In genomic region chr22:31846161-31847115, GRCh38 we compare ENCODE assay signal across 1 cellular context.
TF ChIP-seq lines count a peak whose summit lies in the region.

No MANE protein-coding gene starts in this region.

TF ChIP-seq in GM12878, 131 proteins besides CTCF, POLR2A, EP300 and RAD21 (continued from another document and continues in another):
- TF ChIP-seq, protein P1, sequence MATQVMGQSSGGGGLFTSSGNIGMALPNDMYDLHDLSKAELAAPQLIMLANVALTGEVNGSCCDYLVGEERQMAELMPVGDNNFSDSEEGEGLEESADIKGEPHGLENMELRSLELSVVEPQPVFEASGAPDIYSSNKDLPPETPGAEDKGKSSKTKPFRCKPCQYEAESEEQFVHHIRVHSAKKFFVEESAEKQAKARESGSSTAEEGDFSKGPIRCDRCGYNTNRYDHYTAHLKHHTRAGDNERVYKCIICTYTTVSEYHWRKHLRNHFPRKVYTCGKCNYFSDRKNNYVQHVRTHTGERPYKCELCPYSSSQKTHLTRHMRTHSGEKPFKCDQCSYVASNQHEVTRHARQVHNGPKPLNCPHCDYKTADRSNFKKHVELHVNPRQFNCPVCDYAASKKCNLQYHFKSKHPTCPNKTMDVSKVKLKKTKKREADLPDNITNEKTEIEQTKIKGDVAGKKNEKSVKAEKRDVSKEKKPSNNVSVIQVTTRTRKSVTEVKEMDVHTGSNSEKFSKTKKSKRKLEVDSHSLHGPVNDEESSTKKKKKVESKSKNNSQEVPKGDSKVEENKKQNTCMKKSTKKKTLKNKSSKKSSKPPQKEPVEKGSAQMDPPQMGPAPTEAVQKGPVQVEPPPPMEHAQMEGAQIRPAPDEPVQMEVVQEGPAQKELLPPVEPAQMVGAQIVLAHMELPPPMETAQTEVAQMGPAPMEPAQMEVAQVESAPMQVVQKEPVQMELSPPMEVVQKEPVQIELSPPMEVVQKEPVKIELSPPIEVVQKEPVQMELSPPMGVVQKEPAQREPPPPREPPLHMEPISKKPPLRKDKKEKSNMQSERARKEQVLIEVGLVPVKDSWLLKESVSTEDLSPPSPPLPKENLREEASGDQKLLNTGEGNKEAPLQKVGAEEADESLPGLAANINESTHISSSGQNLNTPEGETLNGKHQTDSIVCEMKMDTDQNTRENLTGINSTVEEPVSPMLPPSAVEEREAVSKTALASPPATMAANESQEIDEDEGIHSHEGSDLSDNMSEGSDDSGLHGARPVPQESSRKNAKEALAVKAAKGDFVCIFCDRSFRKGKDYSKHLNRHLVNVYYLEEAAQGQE (IDR thresholded peaks at IDR 0.05; ENCODE audit: low read depth, low read length): no peak
- no peak for TF ChIP-seq NRF1 (conservative IDR thresholded peaks at IDR 0.05; ENCODE audit: low read depth, low read length)
- no peak for TF ChIP-seq NR2F1 (conservative IDR thresholded peaks at IDR 0.05)
- no peak for TF ChIP-seq SUZ12 (IDR thresholded peaks at IDR 0.05; ENCODE audit: unreplicated experiment)
- TF ChIP-seq NFIC (IDR thresholded peaks at IDR 0.05; ENCODE audit: low read depth, low read length): 0 out of 2 replicates have a peak, but pooled peaks have one; percentile 49
- TF ChIP-seq HCFC1 (IDR thresholded peaks at IDR 0.05; ENCODE audit: low read length): no peak
- TF ChIP-seq SRF (IDR thresholded peaks at IDR 0.05; ENCODE audit: low read depth in 2 of 2, low read length in 2 of 2): no peak
- peak; percentile 28 for TF ChIP-seq MEF2B (IDR thresholded peaks at IDR 0.05; ENCODE audit: partially characterized antibody, poor library complexity, severe bottlenecking)
- no peak for TF ChIP-seq ZSCAN29 (IDR thresholded peaks at IDR 0.05)
- TF ChIP-seq BHLHE40 (IDR thresholded peaks at IDR 0.05; ENCODE audit: borderline replicate concordance in 1 of 2, low read depth in 2 of 2, low read length in 1 of 2): no peak
- no peak for TF ChIP-seq NFYA (IDR thresholded peaks at IDR 0.05; ENCODE audit: borderline replicate concordance, low read depth, low read length)
- TF ChIP-seq NR2C1 (IDR thresholded peaks at IDR 0.05): no peak
- no peak for TF ChIP-seq NFXL1 (IDR thresholded peaks at IDR 0.05; ENCODE audit: borderline replicate concordance)
- TF ChIP-seq, protein P2, sequence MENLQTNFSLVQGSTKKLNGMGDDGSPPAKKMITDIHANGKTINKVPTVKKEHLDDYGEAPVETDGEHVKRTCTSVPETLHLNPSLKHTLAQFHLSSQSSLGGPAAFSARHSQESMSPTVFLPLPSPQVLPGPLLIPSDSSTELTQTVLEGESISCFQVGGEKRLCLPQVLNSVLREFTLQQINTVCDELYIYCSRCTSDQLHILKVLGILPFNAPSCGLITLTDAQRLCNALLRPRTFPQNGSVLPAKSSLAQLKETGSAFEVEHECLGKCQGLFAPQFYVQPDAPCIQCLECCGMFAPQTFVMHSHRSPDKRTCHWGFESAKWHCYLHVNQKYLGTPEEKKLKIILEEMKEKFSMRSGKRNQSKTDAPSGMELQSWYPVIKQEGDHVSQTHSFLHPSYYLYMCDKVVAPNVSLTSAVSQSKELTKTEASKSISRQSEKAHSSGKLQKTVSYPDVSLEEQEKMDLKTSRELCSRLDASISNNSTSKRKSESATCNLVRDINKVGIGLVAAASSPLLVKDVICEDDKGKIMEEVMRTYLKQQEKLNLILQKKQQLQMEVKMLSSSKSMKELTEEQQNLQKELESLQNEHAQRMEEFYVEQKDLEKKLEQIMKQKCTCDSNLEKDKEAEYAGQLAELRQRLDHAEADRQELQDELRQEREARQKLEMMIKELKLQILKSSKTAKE (IDR thresholded peaks at IDR 0.05; ENCODE audit: low read depth, poor library complexity, severe bottlenecking): no peak
- TF ChIP-seq PRDM15 (CRISPR knock-in tag; IDR thresholded peaks at IDR 0.05): no peak
- no peak for TF ChIP-seq SMARCA5 (IDR thresholded peaks at IDR 0.05)
- TF ChIP-seq HDGF (IDR thresholded peaks at IDR 0.05): no peak
- no peak for TF ChIP-seq MXI1 (IDR thresholded peaks at IDR 0.05; ENCODE audit: low read depth, low read length)
- TF ChIP-seq RELA (IDR thresholded peaks at IDR 0.05; ENCODE audit: borderline replicate concordance, partially characterized antibody): no peak
- no peak for TF ChIP-seq HDAC6 (IDR thresholded peaks at IDR 0.05; ENCODE audit: unreplicated experiment)
- TF ChIP-seq SMC3 (IDR thresholded peaks at IDR 0.05; ENCODE audit: borderline replicate concordance, low read length): no peak
- no peak for TF ChIP-seq ZNF384 (IDR thresholded peaks at IDR 0.05; ENCODE audit: borderline replicate concordance, low read depth, low read length)
- TF ChIP-seq BMI1 (IDR thresholded peaks at IDR 0.05; ENCODE audit: borderline replicate concordance): no peak
- peak; percentile 37 to 39; a peak in 2 of 4 replicates for TF ChIP-seq IKZF2 (IDR thresholded peaks at IDR 0.05)
- no peak for TF ChIP-seq KLF5 (IDR thresholded peaks at IDR 0.05; ENCODE audit: partially characterized antibody)
- no peak for TF ChIP-seq SMAD1 (IDR thresholded peaks at IDR 0.05; ENCODE audit: low read depth, partially characterized antibody)
- TF ChIP-seq YBX1 (IDR thresholded peaks at IDR 0.05): no peak
- TF ChIP-seq EZH2 (IDR thresholded peaks at IDR 0.05; ENCODE audit: borderline replicate concordance, control insufficient read depth, low read depth, low read length): no peak
- no peak for TF ChIP-seq PKNOX1 (IDR thresholded peaks at IDR 0.05)
- TF ChIP-seq BCL11A (IDR thresholded peaks at IDR 0.05; ENCODE audit: low read depth, low read length): no peak
- no peak for TF ChIP-seq CEBPB (IDR thresholded peaks at IDR 0.05; ENCODE audit: borderline replicate concordance in 1 of 2, low read depth in 2 of 2, low read length in 2 of 2)
- no peak for TF ChIP-seq PML (IDR thresholded peaks at IDR 0.05; ENCODE audit: low read length)
- no peak for TF ChIP-seq CHD2 (IDR thresholded peaks at IDR 0.05; ENCODE audit: borderline replicate concordance, low read depth, low read length)
- TF ChIP-seq E4F1 (IDR thresholded peaks at IDR 0.05; ENCODE audit: borderline replicate concordance, partially characterized antibody): no peak
- no peak for TF ChIP-seq JUND (IDR thresholded peaks at IDR 0.05; ENCODE audit: low read depth, low read length)
- TF ChIP-seq FOXK2 (IDR thresholded peaks at IDR 0.05): no peak
- TF ChIP-seq SPI1 (IDR thresholded peaks at IDR 0.05; ENCODE audit: borderline replicate concordance, insufficient read depth, low read depth, low read length): peak; percentile 72; the same call in 1 of the 2 replicates
- no peak for TF ChIP-seq ZNF274 (IDR thresholded peaks at IDR 0.05; ENCODE audit: insufficient read depth, insufficient read length)
- no peak for TF ChIP-seq CREM (IDR thresholded peaks at IDR 0.05; ENCODE audit: low read depth)
- TF ChIP-seq SUPT20H (IDR thresholded peaks at IDR 0.05; ENCODE audit: borderline replicate concordance, control insufficient read depth, low read depth, low read length): no peak
- TF ChIP-seq ZNF622 (IDR thresholded peaks at IDR 0.05): no peak
- TF ChIP-seq, protein P3, sequence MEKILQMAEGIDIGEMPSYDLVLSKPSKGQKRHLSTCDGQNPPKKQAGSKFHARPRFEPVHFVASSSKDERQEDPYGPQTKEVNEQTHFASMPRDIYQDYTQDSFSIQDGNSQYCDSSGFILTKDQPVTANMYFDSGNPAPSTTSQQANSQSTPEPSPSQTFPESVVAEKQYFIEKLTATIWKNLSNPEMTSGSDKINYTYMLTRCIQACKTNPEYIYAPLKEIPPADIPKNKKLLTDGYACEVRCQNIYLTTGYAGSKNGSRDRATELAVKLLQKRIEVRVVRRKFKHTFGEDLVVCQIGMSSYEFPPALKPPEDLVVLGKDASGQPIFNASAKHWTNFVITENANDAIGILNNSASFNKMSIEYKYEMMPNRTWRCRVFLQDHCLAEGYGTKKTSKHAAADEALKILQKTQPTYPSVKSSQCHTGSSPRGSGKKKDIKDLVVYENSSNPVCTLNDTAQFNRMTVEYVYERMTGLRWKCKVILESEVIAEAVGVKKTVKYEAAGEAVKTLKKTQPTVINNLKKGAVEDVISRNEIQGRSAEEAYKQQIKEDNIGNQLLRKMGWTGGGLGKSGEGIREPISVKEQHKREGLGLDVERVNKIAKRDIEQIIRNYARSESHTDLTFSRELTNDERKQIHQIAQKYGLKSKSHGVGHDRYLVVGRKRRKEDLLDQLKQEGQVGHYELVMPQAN (conservative IDR thresholded peaks at IDR 0.05): no peak
- TF ChIP-seq LARP7 (IDR thresholded peaks at IDR 0.05): no peak
- TF ChIP-seq, protein P4, sequence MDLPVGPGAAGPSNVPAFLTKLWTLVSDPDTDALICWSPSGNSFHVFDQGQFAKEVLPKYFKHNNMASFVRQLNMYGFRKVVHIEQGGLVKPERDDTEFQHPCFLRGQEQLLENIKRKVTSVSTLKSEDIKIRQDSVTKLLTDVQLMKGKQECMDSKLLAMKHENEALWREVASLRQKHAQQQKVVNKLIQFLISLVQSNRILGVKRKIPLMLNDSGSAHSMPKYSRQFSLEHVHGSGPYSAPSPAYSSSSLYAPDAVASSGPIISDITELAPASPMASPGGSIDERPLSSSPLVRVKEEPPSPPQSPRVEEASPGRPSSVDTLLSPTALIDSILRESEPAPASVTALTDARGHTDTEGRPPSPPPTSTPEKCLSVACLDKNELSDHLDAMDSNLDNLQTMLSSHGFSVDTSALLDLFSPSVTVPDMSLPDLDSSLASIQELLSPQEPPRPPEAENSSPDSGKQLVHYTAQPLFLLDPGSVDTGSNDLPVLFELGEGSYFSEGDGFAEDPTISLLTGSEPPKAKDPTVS (IDR thresholded peaks at IDR 0.05; ENCODE audit: low read depth, low read length): no peak
- no peak for TF ChIP-seq POLR2AphosphoS2 (IDR thresholded peaks at IDR 0.05; ENCODE audit: low read depth, low read length)
- TF ChIP-seq DPF2 (IDR thresholded peaks at IDR 0.05): no peak
- TF ChIP-seq MTA3 (IDR thresholded peaks at IDR 0.05; ENCODE audit: borderline replicate concordance, low read length): no peak
- TF ChIP-seq ELK1 (IDR thresholded peaks at IDR 0.05; ENCODE audit: low read depth, low read length): no peak
- no peak for TF ChIP-seq ZNF24 (IDR thresholded peaks at IDR 0.05)
- no peak for TF ChIP-seq SREBF2 (IDR thresholded peaks at IDR 0.05; ENCODE audit: low read length)
